8 cellular contexts compared by ENCODE assay signal in the genomic region with DNA sequence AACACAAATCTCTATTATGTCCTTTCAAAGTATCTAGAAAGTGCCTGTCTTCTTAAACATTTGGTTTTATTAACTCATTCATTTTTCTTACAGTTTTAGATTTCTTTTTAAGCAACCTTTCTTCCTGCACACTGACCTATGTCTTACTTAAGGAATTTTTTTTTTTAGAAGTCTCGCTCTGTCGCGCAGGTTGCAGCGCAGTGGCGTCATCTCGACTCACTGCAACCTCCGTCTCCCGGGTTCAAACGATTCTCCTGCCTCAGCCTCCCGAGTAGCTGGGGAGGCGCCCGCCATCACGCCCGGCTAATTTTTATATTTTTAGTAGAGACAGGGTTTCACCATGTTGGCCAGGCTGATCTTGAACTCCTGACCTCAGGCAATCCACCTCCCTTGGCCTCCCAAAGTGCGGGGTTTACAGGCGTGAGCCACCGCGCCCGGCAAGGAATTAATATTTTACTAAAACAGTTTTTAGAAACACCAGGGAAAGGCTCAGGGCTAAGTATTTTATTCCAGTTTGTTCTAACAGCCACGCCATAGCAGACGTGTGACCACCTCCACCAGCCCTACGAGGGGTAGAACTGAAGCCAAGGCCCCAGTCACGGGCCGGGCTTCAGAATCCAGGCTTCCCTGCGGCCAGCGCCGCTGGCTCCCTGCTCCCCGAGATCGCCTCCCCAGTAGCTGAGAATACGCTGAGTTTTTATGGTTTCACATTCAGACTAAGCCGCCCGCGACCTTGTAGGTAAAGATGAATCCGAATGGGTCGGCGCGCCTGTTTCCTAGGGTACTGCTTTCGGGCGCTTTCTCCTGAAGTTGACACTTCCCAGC. TPM values are rescaled to one million over a fixed set of nuclear protein-coding genes. Genes with fewer than 3 reads are reported as not detected.
DNase-seq lines count a peak whose midpoint lies in the region; ATAC-seq and TF ChIP-seq lines count a peak whose summit lies in the region.

No MANE protein-coding gene starts in this region.

- ATAC-seq in GM18861 (IDR thresholded peaks at IDR 0.05; ENCODE audit: unreplicated experiment), result peak; percentile 12
- peak; percentile 19 for ATAC-seq in HG03159 (IDR thresholded peaks at IDR 0.05; ENCODE audit: unreplicated experiment)

- TF ChIP-seq CTCF in A673 (conservative IDR thresholded peaks at IDR 0.05; ENCODE audit: low read depth, low read length) (no peak), RWPE1 (conservative IDR thresholded peaks at IDR 0.05; ENCODE audit: low read depth) (no peak), smooth muscle cell (IDR thresholded peaks at IDR 0.05; ENCODE audit: borderline replicate concordance, insufficient read depth, poor library complexity, severe bottlenecking) (no peak), GM13976 (IDR thresholded peaks at IDR 0.05; ENCODE audit: borderline replicate concordance, control extremely low read depth, extremely low read depth, insufficient read depth, missing control alignments) (no peak)

- intact Hi-C loops in A673 (cut with micrococcal nuclease; ENCODE audit: unreplicated experiment), result loop anchor here (2.0 kb wide), 1 partner anchor 18 kb away; a partner anchor contains a TSS

- WGBS in adipose tissue, 3 donors, result 0 to 1% (median 1%) methylated on average over 39 of the region's 39 CpGs
- WGBS in iPS DF 6.9 (ENCODE audit: insufficient coverage, insufficient read length), result no CpG with 5 or more reads among the region's 39 CpGs
- 5% methylated on average over 39 of the region's 39 CpGs for WGBS in smooth muscle cell (ENCODE audit: low lambda C conversion rate)

- DNase-seq in A673 (ENCODE audit: low spot score) (peak; percentile 47), RWPE1 (ENCODE audit: low spot score) (peak; percentile 13), iPS DF 6.9 (ENCODE audit: low read depth, low spot score) (peak; percentile 2), smooth muscle cell (lab: John Stamatoyannopoulos, UW; ENCODE audit: unreplicated experiment) (no peak), GM13976 (ENCODE audit: low spot score) (no peak)

- CTCF ChIA-PET in A673 (lab: Charles Lee), result no interaction called here
- CTCF ChIA-PET in RWPE1 (lab: Yijun Ruan, JAX), result interaction anchor here (0.5 kb wide), 1 partner anchor 45 kb away, joined by 3 read pairs; no protein-coding TSS in a partner anchor

- H4K20me1 ChIP-seq in smooth muscle cell (ENCODE audit: low read depth), result peaks cover 33% of the 10 kb centered on the region

- peak overlapping the region; percentile 90 for H3K4me2 ChIP-seq in smooth muscle cell

- H3K4me1 ChIP-seq in A673 (ENCODE audit: insufficient read depth, low read length, poor library complexity, severe bottlenecking), result peaks cover 16% of the 10 kb centered on the region
- 0 out of 2 replicates have a peak, but pooled peaks cover 3% of the 10 kb centered on the region for H3K4me1 ChIP-seq in iPS DF 6.9 (ENCODE audit: control insufficient read depth, insufficient read depth, low read length)
- peaks cover 28% of the 10 kb centered on the region for H3K4me1 ChIP-seq in smooth muscle cell (ENCODE audit: low read depth)

- H3K36me3 ChIP-seq in A673 (ENCODE audit: insufficient read depth, low read length, poor library complexity, severe bottlenecking) (no peaks in the 10 kb centered on the region), iPS DF 6.9 (ENCODE audit: control insufficient read depth, insufficient read depth, low read length) (no peaks in the 10 kb centered on the region), smooth muscle cell (ENCODE audit: low read depth) (no peaks in the 10 kb centered on the region)

- in situ Hi-C loops in GM13976 (cut with MboI; ENCODE audit: low sequenced_read_pairs, unreplicated experiment), result no loop called here

- H3K79me2 ChIP-seq in smooth muscle cell (ENCODE audit: low read depth), result peaks cover 45% of the 10 kb centered on the region

- peaks cover 11% of the 10 kb centered on the region for H3F3A ChIP-seq in smooth muscle cell (ENCODE audit: low read depth)

- H3K4me3 ChIP-seq in A673 (ENCODE audit: low read depth, low read length, poor library complexity, severe bottlenecking), result peak overlapping the region; percentile 85
- H3K4me3 ChIP-seq in iPS DF 6.9 (ENCODE audit: low read length), result peak overlapping the region; percentile 80
- peak overlapping the region; percentile 79 for H3K4me3 ChIP-seq in smooth muscle cell

- TSS peak; percentile 87 for BruUV-seq in A673 (replicated peaks; lab: Mats Ljungman, UMichigan)

- POLR2A ChIA-PET in A673 (lab: Charles Lee; ENCODE audit: low non-redundant PET) (no interaction called here), RWPE1 (lab: Yijun Ruan, JAX; ENCODE audit: low non-redundant PET) (no interaction called here)

- H2AFZ ChIP-seq in smooth muscle cell (ENCODE audit: low read depth), result peak overlapping the region; percentile 93

- peak overlapping the region; percentile 94 for H3K9ac ChIP-seq in smooth muscle cell (ENCODE audit: low read depth)

- H3K27me3 ChIP-seq in A673 (replicated peaks; ENCODE audit: insufficient read depth, low read depth, low read length, poor library complexity) (no peaks in the 10 kb centered on the region), iPS DF 6.9 (ENCODE audit: control insufficient read depth, insufficient read depth, low read length) (no peaks in the 10 kb centered on the region), smooth muscle cell (ENCODE audit: low read depth) (no peaks in the 10 kb centered on the region)

- H3K27ac ChIP-seq in A673 (ENCODE audit: low read depth, low read length, poor library complexity, severe bottlenecking), result peak overlapping the region; percentile 97
- H3K27ac ChIP-seq in RWPE1, result peak overlapping the region; percentile 99
- H3K27ac ChIP-seq in adipose tissue (ENCODE audit: low read depth, low read length), result peak overlapping the region; percentile 36
- no peak overlapping the region for H3K27ac ChIP-seq in iPS DF 6.9 (ENCODE audit: low read length)
- H3K27ac ChIP-seq in smooth muscle cell (ENCODE audit: low read depth), result peak overlapping the region; percentile 97

- H3K9me3 ChIP-seq in A673 (ENCODE audit: low read depth, low read length, poor library complexity, severe bottlenecking) (no peaks in the 10 kb centered on the region), iPS DF 6.9 (ENCODE audit: control insufficient read depth, insufficient read depth, low read length) (no peaks in the 10 kb centered on the region), smooth muscle cell (replicated peaks; ENCODE audit: low read depth) (no peaks in the 10 kb centered on the region)

RNA-seq across cellular contexts. Expression of a gene that starts 0.9 kb away (rescaled TPM):
- total RNA-seq in A673 (2021), result 98.7 and 107 TPM in 2 replicates
- 10 to 100 TPM; 20.1 to 50.2 (median 32.4) TPM for polyA plus RNA-seq in adipose tissue
- 70.5 and 73.3 TPM in 2 replicates for total RNA-seq in smooth muscle cell
- 60.0 and 75.6 TPM in 2 replicates for polyA plus RNA-seq in smooth muscle cell

RNA-seq across cellular contexts. Expression of a gene that starts 17.6 kb away (rescaled TPM):
- total RNA-seq in A673 (2021), result 10.5 and 11.5 TPM in 2 replicates
- 10 to 100 TPM; 23.9 to 38.1 (median 34.4) TPM for polyA plus RNA-seq in adipose tissue
- 3.0 and 4.8 TPM in 2 replicates for total RNA-seq in smooth muscle cell
- polyA plus RNA-seq in smooth muscle cell, result 12.4 and 16.1 TPM in 2 replicates

Comparison
In these comparisons a context has a peak if more than half of its experiments do, and no peak if none do; other contexts are left out.
1. DNase-seq: peak in A673 (single experiment), RWPE1 (single experiment) and iPS DF 6.9 (single experiment); none in smooth muscle cell (single experiment) and GM13976 (single experiment).
2. Peak in every context shown above with its lines, with median percentiles within 50 percentile points of each other: H3K4me3 ChIP-seq.